29 cellular contexts compared by ENCODE assay signal in the genomic region with DNA sequence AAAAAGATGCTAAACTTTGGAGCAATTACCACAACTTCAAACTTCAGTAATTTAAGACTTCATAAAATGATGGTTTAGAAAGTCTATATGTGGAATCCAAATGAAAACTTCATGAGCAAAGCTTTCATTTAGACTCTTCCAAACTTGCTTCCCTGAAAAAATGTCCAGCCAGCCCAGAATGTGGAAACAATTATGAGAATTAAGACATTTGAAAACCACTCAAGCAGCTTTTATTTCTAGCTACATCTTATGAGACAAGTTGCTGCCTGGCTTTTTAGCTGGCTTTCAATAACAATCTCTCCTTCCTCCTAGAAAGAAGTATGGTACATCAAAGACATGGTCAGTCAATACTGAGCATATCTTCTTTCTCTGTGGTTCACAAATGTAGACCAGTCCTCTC. TPM values are rescaled to one million over a fixed set of nuclear protein-coding genes. Genes with fewer than 3 reads are reported as not detected.
"Had no signal": no experiment of that assay in that cellular context is flagged by ENCODE, and none has a peak within 500 bp of the region (broad histone marks: within the 10 kb centered on the region; RNA-seq: fewer than 3 reads in every experiment).

No MANE protein-coding gene starts in this region.

- H3K4me3 Mint-ChIP-seq: effector memory CD8-positive, alpha-beta T cell; mesothelial cell of epicardium; naive B cell; natural killer cell treated with Interleukin-12 subunit alpha and Interleukin-12 subunit beta and Interleukin-15 and Interleukin-18, amount 100 ng/mL, for 72 hours; neural crest cell; stimulated activated naive CD8-positive, alpha-beta T cell treated with anti-CD3 and anti-CD28 coated beads, Interleukin-15, amount 100 ng/mL, for 72 hours had no signal

- FAIRE-seq: kidney had no signal

- H3K27ac Mint-ChIP-seq: effector memory CD8-positive, alpha-beta T cell; mesothelial cell of epicardium; natural killer cell treated with Interleukin-12 subunit alpha and Interleukin-12 subunit beta and Interleukin-15 and Interleukin-18, amount 100 ng/mL, for 72 hours; progenitor cell of endocrine pancreas; stimulated activated naive CD8-positive, alpha-beta T cell treated with anti-CD3 and anti-CD28 coated beads, Interleukin-15, amount 100 ng/mL, for 72 hours had no signal

- H3K27ac ChIP-seq: gastrocnemius medialis, hepatocyte, parathyroid adenoma, suprapubic skin, transverse colon, upper lobe of right lung, uterus had no signal

- ATAC-seq: effector memory CD8-positive, alpha-beta T cell; gastrocnemius medialis; left lobe of liver; mucosa of descending colon; natural killer cell treated with Interleukin-12 subunit alpha and Interleukin-12 subunit beta and Interleukin-15 and Interleukin-18, amount 100 ng/mL, for 72 hours; sciatic nerve; stimulated activated naive CD8-positive, alpha-beta T cell treated with anti-CD3 and anti-CD28 coated beads, Interleukin-15, amount 100 ng/mL, for 72 hours; upper lobe of right lung had no signal

- H3K36me3 Mint-ChIP-seq: mesothelial cell of epicardium; naive B cell; natural killer cell treated with Interleukin-12 subunit alpha and Interleukin-12 subunit beta and Interleukin-15 and Interleukin-18, amount 100 ng/mL, for 72 hours had no signal

- H3K27me3 ChIP-seq: gastrocnemius medialis, hepatocyte, suprapubic skin, transverse colon, upper lobe of right lung, uterus had no signal

- H3K4me1 Mint-ChIP-seq: naive B cell, neural crest cell had no signal

- H3K9me3 Mint-ChIP-seq: effector memory CD8-positive, alpha-beta T cell; mesothelial cell of epicardium; natural killer cell treated with Interleukin-12 subunit alpha and Interleukin-12 subunit beta and Interleukin-15 and Interleukin-18, amount 100 ng/mL, for 72 hours; neural crest cell; stimulated activated naive CD8-positive, alpha-beta T cell treated with anti-CD3 and anti-CD28 coated beads, Interleukin-15, amount 100 ng/mL, for 72 hours had no signal

- H3K36me3 ChIP-seq: gastrocnemius medialis, heart left ventricle, suprapubic skin, transverse colon, upper lobe of right lung, uterus had no signal

- H3K9me3 ChIP-seq: gastrocnemius medialis, mucosa of descending colon, suprapubic skin, transverse colon, upper lobe of right lung, uterus had no signal

- DNase-seq: cortex of kidney; effector memory CD8-positive, alpha-beta T cell; gastrocnemius medialis; heart left ventricle; kidney; mesenchymal stem cell; mucosa of descending colon; naive B cell; stimulated activated CD4-positive, alpha-beta T cell treated with anti-CD3 and anti-CD28 coated beads, Interleukin-12 subunit alpha, Interleukin-12 subunit beta, amount 100 ng/mL, for 4 hours; stimulated activated CD4-positive, alpha-beta T cell treated with anti-CD3 and anti-CD28 coated beads, Interleukin-1b, Interleukin-23, amount 100 ng/mL, for 48 hours; stimulated activated CD4-positive, alpha-beta T cell treated with anti-CD3 and anti-CD28 coated beads, Interleukin-4, amount 100 ng/mL, for 1 hour; stimulated activated CD8-positive, alpha-beta memory T cell treated with anti-CD3 and anti-CD28 coated beads, Interleukin-4, amount 100 ng/mL, for 48 hours; stimulated activated naive CD4-positive, alpha-beta T cell; stimulated activated naive CD8-positive, alpha-beta T cell treated with anti-CD3 and anti-CD28 coated beads, Interleukin-15, amount 100 ng/mL, for 72 hours; transverse colon; upper lobe of right lung; uterus had no signal

- H3K4me3 ChIP-seq: gastrocnemius medialis, heart left ventricle, hepatocyte, mucosa of descending colon, smooth muscle cell, suprapubic skin, transverse colon, upper lobe of right lung, uterus had no signal

RNA-seq across cellular contexts. Expression of a gene that starts 21.8 kb away (rescaled TPM):
- total RNA-seq: gastrocnemius medialis, lung microvascular endothelial cell, osteoblast had no signal
